In genomic region chr2:33210626-33211025, GRCh38 we compare ENCODE assay signal across 10 cellular contexts.
A peak's percentile ranks its signal among the peaks of the same experiment; 100 is the strongest.
DNase-seq lines count a peak whose midpoint lies in the region; ATAC-seq and TF ChIP-seq lines count a peak whose summit lies in the region.
"Had no signal": no experiment of that assay in that cellular context is flagged by ENCODE, and none has a peak within 500 bp of the region (broad histone marks: within the 10 kb centered on the region; RNA-seq: fewer than 3 reads in every experiment).

No MANE protein-coding gene starts in this region.

- peaks cover 31% of the 10 kb centered on the region for H3K4me1 Mint-ChIP-seq in glutamatergic neuron (ENCODE audit: low read depth, unreplicated experiment)

- no peak overlapping the region for H3K4me3 Mint-ChIP-seq in glutamatergic neuron (ENCODE audit: unreplicated experiment)

- H3K4me1 ChIP-seq in mucosa of descending colon (ENCODE audit: low read depth), result no peaks in the 10 kb centered on the region

- no peaks in the 10 kb centered on the region for H3K36me3 ChIP-seq in mucosa of descending colon (ENCODE audit: low read depth)

- H3K27me3 Mint-ChIP-seq in glutamatergic neuron (ENCODE audit: unreplicated experiment), result peaks cover 1% of the 10 kb centered on the region

- no peak overlapping the region for H3K27ac Mint-ChIP-seq in glutamatergic neuron (ENCODE audit: unreplicated experiment)

- H3K9me3 ChIP-seq in mucosa of descending colon, result no peaks in the 10 kb centered on the region

- no peaks in the 10 kb centered on the region for H3K36me3 Mint-ChIP-seq in glutamatergic neuron (ENCODE audit: unreplicated experiment)

- H3K9me3 Mint-ChIP-seq in glutamatergic neuron (ENCODE audit: unreplicated experiment), result peaks cover 3% of the 10 kb centered on the region

- no peak overlapping the region for H3K4me3 ChIP-seq in mucosa of descending colon

- intact Hi-C loops in mucosa of descending colon (cut with DNase I, micrococcal nuclease), result no loop called here

- ATAC-seq in mucosa of descending colon, result peak; percentile 83
- no peak for ATAC-seq in GM21737 (IDR thresholded peaks at IDR 0.05; ENCODE audit: unreplicated experiment)

- DNase-seq in AG08395 (ENCODE audit: low spot score), result peak; percentile 92
- DNase-seq in NCI-H226, result peak; percentile 94
- DNase-seq in epidermal melanocyte (ENCODE audit: insufficient read length, low spot score), result peak; percentile 61
- DNase-seq in mucosa of descending colon, result no peak
- DNase-seq in stimulated activated CD4-positive, alpha-beta T cell treated with anti-CD3 and anti-CD28 coated beads, Interleukin-1b, Interleukin-23, amount 100 ng/mL, for 48 hours, result no peak
- no peak for DNase-seq in glutamatergic neuron
- DNase-seq in GOT3 (lab: John Stamatoyannopoulos, UW), result no peak
- DNase-seq: NCI-H1048; stimulated activated CD4-positive, alpha-beta T cell treated with anti-CD3 and anti-CD28 coated beads, Interleukin-2, amount 100 ng/mL, for 48 hours had no signal

- TF ChIP-seq CTCF in mucosa of descending colon (IDR thresholded peaks at IDR 0.05), result no peak
- no peak for TF ChIP-seq CTCF in glutamatergic neuron (IDR thresholded peaks at IDR 0.05; ENCODE audit: partially characterized antibody, unreplicated experiment)

Comparison
In these comparisons a context has a peak if more than half of its experiments do, and no peak if none do; other contexts are left out.
1. DNase-seq: peak in AG08395 (single experiment), NCI-H226 (single experiment) and epidermal melanocyte (single experiment); none in mucosa of descending colon (0 of 3), stimulated activated CD4-positive, alpha-beta T cell treated with anti-CD3 and anti-CD28 coated beads, Interleukin-1b, Interleukin-23, amount 100 ng/mL, for 48 hours (single experiment), glutamatergic neuron (single experiment) and GOT3 (single experiment).